10 cellular contexts compared by ENCODE assay signal in the genomic region with DNA sequence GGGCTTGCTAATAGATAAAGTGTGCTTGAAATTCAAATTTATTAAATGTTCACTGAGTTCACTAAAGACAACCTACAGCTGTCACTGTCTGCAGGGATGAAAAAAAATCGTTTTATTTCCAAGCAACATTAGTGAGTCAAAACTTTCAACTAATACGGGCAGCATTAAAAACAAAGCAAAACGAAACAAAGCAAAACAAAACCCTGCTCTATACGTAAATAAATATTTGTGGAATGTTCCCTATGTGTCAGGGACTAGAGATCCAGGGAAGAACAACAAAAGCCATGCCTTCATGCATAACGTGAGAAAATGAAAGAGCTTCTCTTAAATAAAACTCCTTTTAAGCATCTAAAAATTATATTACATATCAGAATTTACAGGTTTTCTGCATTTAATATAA. TPM values are rescaled to one million over a fixed set of nuclear protein-coding genes. Genes with fewer than 3 reads are reported as not detected.
A peak's percentile ranks its signal among the peaks of the same experiment; 100 is the strongest.
DNase-seq lines count a peak whose midpoint lies in the region; ATAC-seq, FAIRE-seq and TF ChIP-seq lines count a peak whose summit lies in the region.
"Had no signal": no experiment of that assay in that cellular context is flagged by ENCODE, and none has a peak within 500 bp of the region (broad histone marks: within the 10 kb centered on the region; RNA-seq: fewer than 3 reads in every experiment).

No MANE protein-coding gene starts in this region.

- no peaks in the 10 kb centered on the region for H3K36me3 ChIP-seq in Caco-2 (ENCODE audit: control insufficient read depth, insufficient read depth, low read length)
- no peaks in the 10 kb centered on the region for H3K36me3 ChIP-seq in MG63
- H3K36me3 ChIP-seq in esophagus muscularis mucosa, result no peaks in the 10 kb centered on the region
- no peaks in the 10 kb centered on the region for H3K36me3 ChIP-seq in pancreas
- no peaks in the 10 kb centered on the region for H3K36me3 ChIP-seq in mucosa of descending colon (ENCODE audit: low read depth)

- BruUV-seq in Caco-2 (replicated peaks; lab: Mats Ljungman, UMichigan), result no TSS peak

- H3K36me3 Mint-ChIP-seq in Caco-2 (ENCODE audit: insufficient read depth, unreplicated experiment), result peaks cover 48% of the 10 kb centered on the region
- no peaks in the 10 kb centered on the region for H3K36me3 Mint-ChIP-seq in stimulated activated naive B cell treated with anti-CD40 and anti-IgM and Interleukin-4, amounts not matched to agents 10 μg/mL and 1 μg/mL and 100 μg/mL, for 72 hours

- peak overlapping the region; percentile 59 for H3K27ac Mint-ChIP-seq in Caco-2 (ENCODE audit: unreplicated experiment)
- no peak overlapping the region for H3K27ac Mint-ChIP-seq in stimulated activated naive B cell treated with anti-CD40 and anti-IgM and Interleukin-4, amounts not matched to agents 10 μg/mL and 1 μg/mL and 100 μg/mL, for 72 hours

- H3K4me1 ChIP-seq in Caco-2 (peaks cover 58% of the 10 kb centered on the region), esophagus muscularis mucosa (peaks cover 0 to 19% (median 14%) of the 10 kb centered on the region in 4 donors), pancreas (no peaks in the 10 kb centered on the region), mucosa of descending colon (ENCODE audit: low read depth) (no peaks in the 10 kb centered on the region)

- no peaks in the 10 kb centered on the region for H3K27me3 ChIP-seq in Caco-2 (replicated peaks; ENCODE audit: control insufficient read depth, insufficient read depth, low read length)
- peaks cover 19% of the 10 kb centered on the region for H3K27me3 ChIP-seq in MG63
- peaks cover 0 to 10% (median 7%) of the 10 kb centered on the region in 4 donors for H3K27me3 ChIP-seq in esophagus muscularis mucosa
- H3K27me3 ChIP-seq in pancreas, result peaks cover 0 to 14% (median 3%) of the 10 kb centered on the region in 4 donors

- intact Hi-C loops in Caco-2 (cut with micrococcal nuclease; ENCODE audit: unreplicated experiment) (no loop called here), esophagus muscularis mucosa (cut with DNase I) (no loop called here), pancreas (cut with DNase I) (no loop called here), mucosa of descending colon (cut with DNase I, micrococcal nuclease) (no loop called here)

- CTCF ChIA-PET in Caco-2 (lab: Charles Lee), result interaction anchor here (0.8 kb wide), 1 partner anchor 9 kb away, joined by 3 read pairs; no protein-coding TSS in a partner anchor

- no peak for DNase-seq in Caco-2
- DNase-seq in MG63, result no peak
- DNase-seq in esophagus muscularis mucosa (ENCODE audit: extremely low spot score), result no peak
- no peak for DNase-seq in pancreas
- DNase-seq in stimulated activated naive B cell treated with anti-CD40 and anti-IgM and Interleukin-4, amounts not matched to agents 10 μg/mL and 1 μg/mL and 100 μg/mL, for 72 hours, result no peak
- DNase-seq in mucosa of descending colon, result no peak

- peaks cover 34% of the 10 kb centered on the region for H3K4me1 Mint-ChIP-seq in Caco-2 (ENCODE audit: low read depth, unreplicated experiment)
- peaks cover 1 to 13% of the 10 kb centered on the region in 2 donors for H3K4me1 Mint-ChIP-seq in stimulated activated naive B cell treated with anti-CD40 and anti-IgM and Interleukin-4, amounts not matched to agents 10 μg/mL and 1 μg/mL and 100 μg/mL, for 72 hours

- peak overlapping the region; percentile 50 for H3K4me3 ChIP-seq in Caco-2 (ENCODE audit: low read depth, low read length)
- peak overlapping the region; percentile 50 for H3K4me3 ChIP-seq in MG63
- H3K4me3 ChIP-seq in esophagus muscularis mucosa, result peak overlapping the region; percentile 53 to 60 (median 57)
- peak overlapping the region in 3 of 4 donors; percentile 3 to 23 (median 22) for H3K4me3 ChIP-seq in pancreas
- no peak overlapping the region for H3K4me3 ChIP-seq in mucosa of descending colon

- 3% methylated on average over 5 of the region's 5 CpGs for WGBS in esophagus muscularis mucosa
- 3 to 5% methylated on average over 5 of the region's 5 CpGs for WGBS in pancreas, 2 donors

- ATAC-seq in pancreas (peak in 1 of 4 donors; percentile 12), GM21526 (IDR thresholded peaks at IDR 0.05; ENCODE audit: low FRiP score, unreplicated experiment) (no peak), HG02938 (IDR thresholded peaks at IDR 0.05; ENCODE audit: unreplicated experiment) (no peak), mucosa of descending colon (no peak)
- no peak for ATAC-seq in stimulated activated naive B cell treated with anti-CD40 and anti-IgM and Interleukin-4, amounts not matched to agents 10 μg/mL and 1 μg/mL and 100 μg/mL, for 72 hours (replicated peaks)

- FAIRE-seq in pancreas (lab: Jason Lieb, UNC), result no peak

- H3K27ac ChIP-seq in esophagus muscularis mucosa (replicated peaks in 1 of 4) (no peak overlapping the region), pancreas (no peak overlapping the region)

- H3K4me3 Mint-ChIP-seq in Caco-2 (ENCODE audit: unreplicated experiment), result peak overlapping the region; percentile 77
- peak overlapping the region in 1 of 2 donors; percentile 60 for H3K4me3 Mint-ChIP-seq in stimulated activated naive B cell treated with anti-CD40 and anti-IgM and Interleukin-4, amounts not matched to agents 10 μg/mL and 1 μg/mL and 100 μg/mL, for 72 hours

- H3K9me3 Mint-ChIP-seq in Caco-2 (ENCODE audit: unreplicated experiment), result peaks cover 6% of the 10 kb centered on the region
- no peaks in the 10 kb centered on the region for H3K9me3 Mint-ChIP-seq in stimulated activated naive B cell treated with anti-CD40 and anti-IgM and Interleukin-4, amounts not matched to agents 10 μg/mL and 1 μg/mL and 100 μg/mL, for 72 hours

- no peaks in the 10 kb centered on the region for H3K27me3 Mint-ChIP-seq in Caco-2 (ENCODE audit: insufficient read depth, unreplicated experiment)
- H3K27me3 Mint-ChIP-seq in stimulated activated naive B cell treated with anti-CD40 and anti-IgM and Interleukin-4, amounts not matched to agents 10 μg/mL and 1 μg/mL and 100 μg/mL, for 72 hours, result peaks cover 17 to 35% of the 10 kb centered on the region in 2 donors

- POLR2A ChIA-PET in Caco-2 (lab: Charles Lee), result interaction anchor here (0.5 kb wide), 1 partner anchor 31 kb away, joined by 7 read pairs; no protein-coding TSS in a partner anchor

- H3K9me3 ChIP-seq in Caco-2 (no peaks in the 10 kb centered on the region), MG63 (no peaks in the 10 kb centered on the region), esophagus muscularis mucosa (no peaks in the 10 kb centered on the region), pancreas (no peaks in the 10 kb centered on the region), mucosa of descending colon (no peaks in the 10 kb centered on the region)

- no peak for TF ChIP-seq CTCF in Caco-2 (IDR thresholded peaks at IDR 0.05; ENCODE audit: insufficient read depth in 1 of 2, low read depth in 1 of 2, low read length in 1 of 2, severe bottlenecking in 1 of 2, unreplicated experiment in 1 of 2)
- TF ChIP-seq CTCF in esophagus muscularis mucosa (IDR thresholded peaks at IDR 0.05), result no peak
- TF ChIP-seq CTCF in pancreas (IDR thresholded peaks at IDR 0.05), result no peak
- no peak for TF ChIP-seq CTCF in mucosa of descending colon (IDR thresholded peaks at IDR 0.05)

- TF ChIP-seq POLR2A in esophagus muscularis mucosa (IDR thresholded peaks at IDR 0.05; ENCODE audit: low read depth), result no peak

- no peak for TF ChIP-seq EP300 in esophagus muscularis mucosa (IDR thresholded peaks at IDR 0.05)

RNA-seq across cellular contexts. Expression of gene NAALAD2, which starts 0.6 kb away (rescaled TPM):
- 139 and 142 TPM in 2 replicates for total RNA-seq in Caco-2 (2022)
- total RNA-seq in MG63 (2014; rRNA removed; shearing (Covaris generic); ENCODE audit: low replicate concordance), result not detected in 2 replicates
- 1 to 10 TPM in 2 of 4 donors, under 1 TPM in 2; 0.78 to 3.3 (median 1.1) TPM for total RNA-seq in esophagus muscularis mucosa
- total RNA-seq in pancreas, result 1 to 10 TPM in 1 of 6 donors, under 1 TPM in 5; 0.13 to 1.8 (median 0.25) TPM
- 1 to 10 TPM in 1 of 2 donors, under 1 TPM in 1; 0.68 to 1.6 TPM for polyA plus RNA-seq in pancreas
- 1 to 10 TPM in 1 of 3 donors, under 1 TPM in 2; 0.73 to 1.2 (median 0.92) TPM for total RNA-seq in mucosa of descending colon
- total RNA-seq: activated CD8-positive, alpha-beta memory T cell treated with anti-CD3 and anti-CD28 coated beads for 36 hours had no signal

RNA-seq across cellular contexts. Expression of gene UBTFL1, which starts 49.3 kb away (rescaled TPM):
- total RNA-seq in Caco-2 (2022) (not detected in 2 replicates), esophagus muscularis mucosa (not detected), pancreas (not detected), mucosa of descending colon (not detected)
- total RNA-seq in MG63 (2014; rRNA removed; shearing (Covaris generic); ENCODE audit: low replicate concordance), result not detected in 2 replicates
- polyA plus RNA-seq in pancreas, result not detected
- total RNA-seq: activated CD8-positive, alpha-beta memory T cell treated with anti-CD3 and anti-CD28 coated beads for 36 hours; pulmonary artery endothelial cell had no signal

Comparison
In these comparisons a context has a peak if more than half of its experiments do, and no peak if none do; other contexts are left out.
1. RNA of gene NAALAD2, which starts 0.6 kb away (total RNA-seq): 139 to 142 TPM in Caco-2; 0.78 to 3.3 TPM in esophagus muscularis mucosa, 0.73 to 1.2 TPM in mucosa of descending colon, 0.13 to 1.8 TPM in pancreas and not detected in MG63; every median in the first group is over 10 times any median in the second.